In genomic region chr3:54870423-54870822, GRCh38 we compare ENCODE assay signal across 7 cellular contexts. TPM values are rescaled to one million over a fixed set of nuclear protein-coding genes. Genes with fewer than 3 reads are reported as not detected.
A peak's percentile ranks its signal among the peaks of the same experiment; 100 is the strongest.
DNase-seq lines count a peak whose midpoint lies in the region; ATAC-seq, FAIRE-seq and TF ChIP-seq lines count a peak whose summit lies in the region.

No MANE protein-coding gene starts in this region.

- peak; percentile 84 for ATAC-seq in Panc1
- peak in 3 of 4 donors; percentile 74 to 83 (median 77) for ATAC-seq in pancreas
- ATAC-seq in HG03139 (IDR thresholded peaks at IDR 0.05; ENCODE audit: unreplicated experiment), result no peak
- no peak for ATAC-seq in GM18909 (IDR thresholded peaks at IDR 0.05; ENCODE audit: poor library complexity, unreplicated experiment)

- H3K4me3 ChIP-seq in HFF-Myc (replicated peaks; ENCODE audit: low read depth, low read length) (no peak overlapping the region), Panc1 (ENCODE audit: low read depth in 2 of 2, low read length in 2 of 2) (no peak overlapping the region), pancreas (no peak overlapping the region)

- H3K27ac ChIP-seq in Panc1 (ENCODE audit: low read length) (peak overlapping the region; percentile 57; the same call in 1 of the 2 replicates), pancreas (no peak overlapping the region)

- H3K27me3 ChIP-seq in Panc1 (ENCODE audit: control insufficient read depth, insufficient read depth, low read length) (no peaks in the 10 kb centered on the region), pancreas (no peaks in the 10 kb centered on the region)

- H3K9me3 ChIP-seq in Panc1 (ENCODE audit: control insufficient read depth, insufficient read depth, low read depth, low read length), result no peaks in the 10 kb centered on the region
- H3K9me3 ChIP-seq in pancreas, result no peaks in the 10 kb centered on the region

- CTCF ChIA-PET in Panc1 (lab: Charles Lee), result no interaction called here

- H3K36me3 ChIP-seq in Panc1 (ENCODE audit: control insufficient read depth, insufficient read depth, low read length) (no peaks in the 10 kb centered on the region), pancreas (no peaks in the 10 kb centered on the region)

- DNase-seq in HFF-Myc (ENCODE audit: extremely low read depth, low read depth), result peak; percentile 93
- DNase-seq in Panc1 (ENCODE audit: low read depth, low spot score), result no peak
- DNase-seq in fibroblast of peridontal ligament (ENCODE audit: extremely low read depth), result peak; percentile 93
- DNase-seq in pancreas, result peak in 1 of 6 donors; percentile 17
- DNase-seq in mesenteric fat pad (ENCODE audit: low spot score), result no peak

- no peaks in the 10 kb centered on the region for H3K4me1 ChIP-seq in Panc1 (ENCODE audit: control insufficient read depth, insufficient read depth, low read length)
- no peaks in the 10 kb centered on the region for H3K4me1 ChIP-seq in pancreas

- intact Hi-C loops in Panc1 (cut with micrococcal nuclease; ENCODE audit: unreplicated experiment) (no loop called here), pancreas (cut with DNase I) (no loop called here)

- POLR2A ChIA-PET in Panc1 (lab: Charles Lee), result no interaction called here

- in situ Hi-C loops in Panc1 (cut with HindIII; ENCODE audit: low pct_unique_long_range_greater_than_20kb, low sequenced_read_pairs), result no loop called here

- 37 to 40% methylated on average over 7 of the region's 7 CpGs for WGBS in pancreas, 2 donors

- BruUV-seq in Panc1 (replicated peaks; lab: Mats Ljungman, UMichigan), result no TSS peak

- TF ChIP-seq CTCF in HFF-Myc (IDR thresholded peaks at IDR 0.05; ENCODE audit: low read depth, low read length, missing control alignments) (peak; percentile 66), Panc1 (IDR thresholded peaks at IDR 0.05) (peak; percentile 56), pancreas (IDR thresholded peaks at IDR 0.05) (peak in 3 of 4 donors; percentile 18)

- FAIRE-seq in pancreas (lab: Jason Lieb, UNC), result no peak

RNA-seq across cellular contexts. Expression of gene LRTM1, which starts 57.4 kb away (rescaled TPM):
- total RNA-seq in Panc1 (2021; ENCODE audit: unreplicated experiment) (not detected), pancreas (not detected), mesenteric fat pad (not detected)
- not detected for polyA plus RNA-seq in Panc1 (2012; ENCODE audit: insufficient read length)
- not detected for polyA plus RNA-seq in pancreas

Comparison
In these comparisons a context has a peak if more than half of its experiments do, and no peak if none do; other contexts are left out.
1. DNase-seq: peak in HFF-Myc (single experiment) and fibroblast of peridontal ligament (single experiment); none in Panc1 (single experiment) and mesenteric fat pad (single experiment).
2. ATAC-seq: peak in Panc1 (single experiment) and pancreas (3 of 4); none in HG03139 (single experiment) and GM18909 (single experiment).
3. Peak in every context shown above with its lines, with median percentiles within 50 percentile points of each other: CTCF ChIP-seq.